In the genomic region with DNA sequence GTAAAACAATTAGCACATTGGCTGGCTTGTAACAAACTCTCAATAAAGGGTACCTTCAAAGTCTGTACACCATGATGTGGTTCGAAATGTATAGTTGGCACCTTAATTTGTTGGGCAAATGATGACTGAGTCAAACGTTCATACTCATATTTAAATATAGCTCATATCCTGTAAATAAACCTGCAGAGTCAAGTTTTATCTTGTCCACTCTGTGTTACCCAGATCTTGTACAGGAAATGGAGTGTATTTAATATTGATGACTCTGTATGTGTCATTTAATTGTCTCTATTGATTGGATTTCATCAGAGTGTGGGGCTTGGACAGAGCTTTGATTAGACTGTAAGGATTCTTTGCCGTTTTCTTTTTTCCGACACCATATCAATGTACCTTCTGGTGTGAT, we compare ENCODE assay signal across 32 cellular contexts.
"Had no signal": no experiment of that assay in that cellular context is flagged by ENCODE, and none has a peak within 500 bp of the region (broad histone marks: within the 10 kb centered on the region; RNA-seq: fewer than 3 reads in every experiment).

No MANE protein-coding gene starts in this region.

- H3K4me3 ChIP-seq: PC-9, SJCRH30, SK-N-MC had no signal

- ATAC-seq: activated CD8-positive, alpha-beta T cell treated with anti-CD3 and anti-CD28 coated beads for 36 hours; activated T-helper 17 cell treated with anti-CD3 and anti-CD28 coated beads, Interleukin-2, amount 50 U/mL, for 72 hours had no signal

- H3K27ac ChIP-seq: brain microvascular endothelial cell, PC-9, SJCRH30, SK-N-MC had no signal

- H3K36me3 Mint-ChIP-seq: activated naive CD8-positive, alpha-beta T cell treated with anti-CD3 and anti-CD28 coated beads for 36 hours had no signal

- H3K27me3 ChIP-seq: brain microvascular endothelial cell, SJCRH30 had no signal

- H3K36me3 ChIP-seq: brain microvascular endothelial cell, SJCRH30 had no signal

- H3K9me3 ChIP-seq: SJCRH30 had no signal

- DNase-seq: activated CD4-positive, alpha-beta T cell treated with anti-CD3 and anti-CD28 coated beads, Interleukin-2, amount 10 ng/mL, durations not matched to agents 24 days and 14 days; activated CD4-positive, alpha-beta T cell treated with anti-CD3 and anti-CD28 coated beads, Interleukin-2, amount 50 U/mL, for 4 hours; activated CD8-positive, alpha-beta T cell treated with anti-CD3 and anti-CD28 coated beads for 36 hours; activated effector memory CD4-positive, alpha-beta T cell treated with anti-CD3 and anti-CD28 coated beads, Interleukin-2, amount 50 U/mL, for 16 hours; activated naive CD4-positive, alpha-beta T cell; activated naive CD4-positive, alpha-beta T cell treated with anti-CD3 and anti-CD28 coated beads, Interleukin-2, amount 50 U/mL, for 16 hours; activated T-cell treated with anti-CD3 and anti-CD28 coated beads, Interleukin-2, amount 50 U/mL, for 1 hour; activated T-cell treated with anti-CD3 and anti-CD28 coated beads, Interleukin-2, amount 50 U/mL, for 72 hours; amniotic stem cell; aorta; brain microvascular endothelial cell; NCI-H1092 treated with DMSO at 0.1 percent for 48 hours; NCI-H1417; NCI-H146; NCI-H187; NCI-H2029 treated with DMSO at 0.1 percent for 48 hours; NCI-H2107; NCI-H2171; NCI-H510A; NCI-H526; NCI-H748 treated with DMSO at 0.1 percent for 48 hours; NK-92 treated with Interleukin-12 subunit alpha and Interleukin-12 subunit beta, amount 100 ng/mL, for 24 hours; PC-9; SHP77; SJCRH30 had no signal

- H2AFZ ChIP-seq: PC-9 had no signal

- H3K27ac Mint-ChIP-seq: activated CD4-positive, alpha-beta T cell treated with anti-CD3 and anti-CD28 coated beads, Interleukin-2, amount 10 ng/mL, durations not matched to agents 24 days and 14 days; activated CD8-positive, alpha-beta T cell treated with anti-CD3 and anti-CD28 coated beads for 36 hours; activated naive CD8-positive, alpha-beta T cell treated with anti-CD3 and anti-CD28 coated beads for 36 hours; activated T-cell treated with anti-CD3 and anti-CD28 coated beads, Interleukin-2, amount 50 U/mL, for 72 hours; activated T-helper 17 cell treated with anti-CD3 and anti-CD28 coated beads, Interleukin-2, amount 50 U/mL, for 72 hours; T-helper 1 cell treated with Interleukin-12 subunit alpha and Interleukin-12 subunit beta and Interleukin-4 antibody, amounts not matched to agents 30 μg/mL and 1 μg/mL, for 36 hours; T-helper 2 cell treated with Interferon-gamma antibody and Interleukin-4, amounts not matched to agents 5 μg/mL and 100 μg/mL, for 36 hours had no signal

- FAIRE-seq: RCC 7860, TTC549 had no signal

- H3K9me3 Mint-ChIP-seq: activated CD8-positive, alpha-beta T cell treated with anti-CD3 and anti-CD28 coated beads for 36 hours; activated naive CD8-positive, alpha-beta T cell treated with anti-CD3 and anti-CD28 coated beads for 36 hours; activated T-cell treated with anti-CD3 and anti-CD28 coated beads, Interleukin-2, amount 50 U/mL, for 72 hours; activated T-helper 17 cell treated with anti-CD3 and anti-CD28 coated beads, Interleukin-2, amount 50 U/mL, for 72 hours; T-helper 1 cell treated with Interleukin-12 subunit alpha and Interleukin-12 subunit beta and Interleukin-4 antibody, amounts not matched to agents 30 μg/mL and 1 μg/mL, for 36 hours; T-helper 2 cell treated with Interferon-gamma antibody and Interleukin-4, amounts not matched to agents 5 μg/mL and 100 μg/mL, for 36 hours had no signal

- H3K27me3 Mint-ChIP-seq: activated naive CD8-positive, alpha-beta T cell treated with anti-CD3 and anti-CD28 coated beads for 36 hours; activated T-helper 17 cell treated with anti-CD3 and anti-CD28 coated beads, Interleukin-2, amount 50 U/mL, for 72 hours had no signal

- H3K4me2 ChIP-seq: PC-9 had no signal

- H3K4me3 Mint-ChIP-seq: activated CD4-positive, alpha-beta T cell treated with anti-CD3 and anti-CD28 coated beads, Interleukin-2, amount 10 ng/mL, durations not matched to agents 24 days and 14 days; activated CD8-positive, alpha-beta T cell treated with anti-CD3 and anti-CD28 coated beads for 36 hours; activated naive CD8-positive, alpha-beta T cell treated with anti-CD3 and anti-CD28 coated beads for 36 hours; activated T-cell treated with anti-CD3 and anti-CD28 coated beads, Interleukin-2, amount 50 U/mL, for 72 hours; activated T-helper 17 cell treated with anti-CD3 and anti-CD28 coated beads, Interleukin-2, amount 50 U/mL, for 72 hours; T-helper 1 cell treated with Interleukin-12 subunit alpha and Interleukin-12 subunit beta and Interleukin-4 antibody, amounts not matched to agents 30 μg/mL and 1 μg/mL, for 36 hours had no signal
